ENCODE assay signal across 24 cellular contexts in genomic region chr6:56766139-56766805, GRCh38.
A peak's percentile ranks its signal among the peaks of the same experiment; 100 is the strongest.
DNase-seq lines count a peak whose midpoint lies in the region; ATAC-seq and TF ChIP-seq lines count a peak whose summit lies in the region.
"Had no signal": no experiment of that assay in that cellular context is flagged by ENCODE, and none has a peak within 500 bp of the region (broad histone marks: within the 10 kb centered on the region; RNA-seq: fewer than 3 reads in every experiment).

No MANE protein-coding gene starts in this region.

- H3K36me3 ChIP-seq in left ventricle myocardium inferior: no peaks in the 10 kb centered on the region
- no peaks in the 10 kb centered on the region for H3K36me3 ChIP-seq in adipocyte (ENCODE audit: control insufficient read depth, insufficient read depth, low read length, severe bottlenecking)
- H3K36me3 ChIP-seq in ascending aorta: no peaks in the 10 kb centered on the region
- H3K36me3 ChIP-seq in MG63: no peaks in the 10 kb centered on the region
- H3K36me3 ChIP-seq: right lobe of liver, stomach, upper lobe of right lung had no signal

- H3K27ac ChIP-seq in left ventricle myocardium inferior (replicated peaks): peak overlapping the region; percentile 34
- peak overlapping the region in 1 of 2 donors; percentile 22 for H3K27ac ChIP-seq in ascending aorta
- H3K27ac ChIP-seq: right lobe of liver, stomach, upper lobe of right lung had no signal

- no peak for ATAC-seq in Right ventricle myocardium inferior
- ATAC-seq: activated T-helper 17 cell treated with anti-CD3 and anti-CD28 coated beads, Interleukin-2, amount 50 U/mL, for 72 hours; right lobe of liver; upper lobe of right lung had no signal

- H3K27me3 Mint-ChIP-seq in nephron progenitor cell (ENCODE audit: low read depth, poor library complexity): no peaks in the 10 kb centered on the region
- H3K27me3 Mint-ChIP-seq: activated T-helper 17 cell treated with anti-CD3 and anti-CD28 coated beads, Interleukin-2, amount 50 U/mL, for 72 hours; central memory CD8-positive, alpha-beta T cell had no signal

- intact Hi-C loops in left ventricle myocardium inferior (cut with micrococcal nuclease): loop anchor here (10.0 kb wide), 2 partner anchors 61 to 79 kb away; no protein-coding TSS in a partner anchor
- intact Hi-C loops in Right ventricle myocardium inferior (cut with DNase I): no loop called here
- intact Hi-C loops in ascending aorta (cut with DNase I): no loop called here

- TF ChIP-seq CTCF in left ventricle myocardium inferior (IDR thresholded peaks at IDR 0.05; ENCODE audit: borderline replicate concordance): no peak
- TF ChIP-seq CTCF in nephron progenitor cell (IDR thresholded peaks at IDR 0.05): no peak
- no peak for TF ChIP-seq CTCF in ascending aorta (IDR thresholded peaks at IDR 0.05)

- no peak overlapping the region for H3K4me3 Mint-ChIP-seq in nephron progenitor cell
- H3K4me3 Mint-ChIP-seq: activated naive CD4-positive, alpha-beta T cell treated with anti-CD3 and anti-CD28 coated beads, Interleukin-2, amount 50 U/mL, for 24 hours; activated T-helper 17 cell treated with anti-CD3 and anti-CD28 coated beads, Interleukin-2, amount 50 U/mL, for 72 hours; B cell; central memory CD8-positive, alpha-beta T cell had no signal

- no peaks in the 10 kb centered on the region for H3K9me3 Mint-ChIP-seq in nephron progenitor cell
- H3K9me3 Mint-ChIP-seq: activated naive CD4-positive, alpha-beta T cell treated with anti-CD3 and anti-CD28 coated beads, Interleukin-2, amount 50 U/mL, for 24 hours; activated T-helper 17 cell treated with anti-CD3 and anti-CD28 coated beads, Interleukin-2, amount 50 U/mL, for 72 hours had no signal

- no peaks in the 10 kb centered on the region for H3K9me3 ChIP-seq in left ventricle myocardium inferior (replicated peaks)
- no peaks in the 10 kb centered on the region for H3K9me3 ChIP-seq in adipocyte (ENCODE audit: control insufficient read depth, low read length)
- no peaks in the 10 kb centered on the region for H3K9me3 ChIP-seq in ascending aorta
- no peaks in the 10 kb centered on the region for H3K9me3 ChIP-seq in MG63
- H3K9me3 ChIP-seq: right lobe of liver, stomach, upper lobe of right lung had no signal

- peak overlapping the region; percentile 54 for H3K27ac Mint-ChIP-seq in nephron progenitor cell
- H3K27ac Mint-ChIP-seq: activated naive CD4-positive, alpha-beta T cell treated with anti-CD3 and anti-CD28 coated beads, Interleukin-2, amount 50 U/mL, for 24 hours; activated T-helper 17 cell treated with anti-CD3 and anti-CD28 coated beads, Interleukin-2, amount 50 U/mL, for 72 hours; B cell had no signal

- H3K36me3 Mint-ChIP-seq in nephron progenitor cell (ENCODE audit: low read depth): no peaks in the 10 kb centered on the region
- H3K36me3 Mint-ChIP-seq: activated naive CD4-positive, alpha-beta T cell treated with anti-CD3 and anti-CD28 coated beads, Interleukin-2, amount 50 U/mL, for 24 hours had no signal

- H3K4me3 ChIP-seq in left ventricle myocardium inferior (no peak overlapping the region), adipocyte (ENCODE audit: low read length) (peak overlapping the region; percentile 5), ascending aorta (no peak overlapping the region), MG63 (no peak overlapping the region)
- H3K4me3 ChIP-seq: right lobe of liver, stomach, upper lobe of right lung had no signal

- no peak overlapping the region for H3K9ac ChIP-seq in adipocyte (ENCODE audit: low read length)

- H3K4me1 Mint-ChIP-seq in nephron progenitor cell: no peaks in the 10 kb centered on the region
- H3K4me1 Mint-ChIP-seq: activated naive CD4-positive, alpha-beta T cell treated with anti-CD3 and anti-CD28 coated beads, Interleukin-2, amount 50 U/mL, for 24 hours; activated T-helper 17 cell treated with anti-CD3 and anti-CD28 coated beads, Interleukin-2, amount 50 U/mL, for 72 hours; B cell; central memory CD8-positive, alpha-beta T cell had no signal

- H3K4me1 ChIP-seq in left ventricle myocardium inferior: peaks cover 84% of the 10 kb centered on the region
- H3K4me1 ChIP-seq in adipocyte (ENCODE audit: control insufficient read depth, insufficient read depth, low read length): peaks cover 66% of the 10 kb centered on the region
- H3K4me1 ChIP-seq in ascending aorta: peaks cover under 1 to 44% of the 10 kb centered on the region in 2 donors

- no peak for DNase-seq in left ventricle myocardium inferior
- DNase-seq in Right ventricle myocardium inferior (ENCODE audit: missing footprints): no peak
- DNase-seq in adipocyte (ENCODE audit: low read depth): no peak
- DNase-seq in nephron progenitor cell: no peak
- DNase-seq in superior temporal gyrus (ENCODE audit: extremely low spot score): peak; percentile 50
- DNase-seq in ascending aorta (ENCODE audit: low spot score in 2 of 2): no peak
- DNase-seq in MG63: no peak
- DNase-seq in GF-D8 (lab: John Stamatoyannopoulos, UW): no peak
- DNase-seq: activated CD4-positive, alpha-beta T cell treated with anti-CD3 and anti-CD28 coated beads, Interleukin-2, amount 50 U/mL, for 48 hours; activated CD4-positive, CD25-positive, alpha-beta regulatory T cell; activated CD8-positive, alpha-beta memory T cell treated with anti-CD3 and anti-CD28 coated beads, Interleukin-2, amount 50 U/mL, for 4 hours; anterior cingulate cortex; DMS53; head of caudate nucleus; NCI-H1694 treated with DMSO at 0.1 percent for 48 hours; NCI-H526; occipital lobe; right lobe of liver; stomach; upper lobe of right lung had no signal

- H3K27me3 ChIP-seq in left ventricle myocardium inferior (ENCODE audit: low read depth) (no peaks in the 10 kb centered on the region), adipocyte (replicated peaks; ENCODE audit: control insufficient read depth, insufficient read depth, low read length) (no peaks in the 10 kb centered on the region), ascending aorta (no peaks in the 10 kb centered on the region), MG63 (no peaks in the 10 kb centered on the region)
- H3K27me3 ChIP-seq: right lobe of liver, stomach, upper lobe of right lung had no signal
